16 cellular contexts compared by ENCODE assay signal in the genomic region with DNA sequence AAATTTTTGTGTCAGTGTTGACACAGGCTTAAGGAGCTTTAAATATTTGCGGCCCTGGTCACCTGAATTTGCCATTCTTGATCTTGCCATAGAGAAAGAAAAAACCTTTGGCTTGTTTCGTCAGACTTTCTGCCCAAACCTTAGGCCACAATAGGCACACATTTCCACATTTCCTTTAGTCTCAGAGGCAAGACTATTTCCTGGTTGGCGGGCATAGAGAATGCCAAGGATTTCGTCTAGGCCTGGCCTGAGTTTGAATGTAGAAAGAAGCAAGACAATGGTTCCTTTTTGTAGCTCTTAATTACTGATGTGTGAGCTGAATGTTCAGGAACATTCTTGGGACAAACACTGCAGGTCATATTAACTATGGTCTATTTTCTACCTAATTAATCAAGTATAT.
DNase-seq lines count a peak whose midpoint lies in the region; ATAC-seq and TF ChIP-seq lines count a peak whose summit lies in the region.
"Had no signal": no experiment of that assay in that cellular context is flagged by ENCODE, and none has a peak within 500 bp of the region (broad histone marks: within the 10 kb centered on the region; RNA-seq: fewer than 3 reads in every experiment).

No MANE protein-coding gene starts in this region.

- H3K27ac ChIP-seq in esophagus muscularis mucosa (replicated peaks in 1 of 4) (no peak overlapping the region), trophoblast cell (ENCODE audit: low read depth, low read length) (no peak overlapping the region), uterus (no peak overlapping the region), upper lobe of left lung (no peak overlapping the region)
- H3K27ac ChIP-seq: A549, BLaER1 had no signal

- intact Hi-C loops in esophagus muscularis mucosa (cut with DNase I) (no loop called here), uterus (cut with DNase I; ENCODE audit: low total_unique reads) (no loop called here)

- H3K79me1 ChIP-seq in trophoblast cell (ENCODE audit: low read length): no peaks in the 10 kb centered on the region

- no peaks in the 10 kb centered on the region for H3K9me3 ChIP-seq in esophagus muscularis mucosa
- H3K9me3 ChIP-seq in trophoblast cell (ENCODE audit: insufficient read depth, low read depth, low read length): no peaks in the 10 kb centered on the region
- H3K9me3 ChIP-seq in uterus: no peaks in the 10 kb centered on the region
- no peaks in the 10 kb centered on the region for H3K9me3 ChIP-seq in upper lobe of left lung
- H3K9me3 ChIP-seq: A549, BLaER1, Caco-2 had no signal

- DNase-seq in GF-D8 (lab: John Stamatoyannopoulos, UW): peak; percentile 71
- peak; percentile 12 for DNase-seq in MV-4-11 (lab: John Stamatoyannopoulos, UW)
- DNase-seq in esophagus muscularis mucosa (ENCODE audit: extremely low spot score): peak; percentile 45
- peak; percentile 5 to 63 for DNase-seq in trophoblast cell
- no peak for DNase-seq in uterus
- no peak for DNase-seq in upper lobe of left lung
- DNase-seq: CD8-positive, alpha-beta memory T cell; DND-41; GDM1; HCEC 1CT; HFFc6 had no signal

- H3K4ac ChIP-seq in trophoblast cell (ENCODE audit: low read depth, low read length): no peak overlapping the region

- H2BK12ac ChIP-seq in trophoblast cell (ENCODE audit: low read length): no peak overlapping the region

- WGBS in esophagus muscularis mucosa: 77% methylated on average over 4 of the region's 4 CpGs
- WGBS in trophoblast cell (ENCODE audit: extremely low coverage, insufficient coverage, insufficient read length): no CpG with 5 or more reads among the region's 4 CpGs
- WGBS in upper lobe of left lung, 2 donors: 77 to 82% methylated on average over 4 of the region's 4 CpGs

- H3K36me3 ChIP-seq in esophagus muscularis mucosa (no peaks in the 10 kb centered on the region), trophoblast cell (ENCODE audit: control insufficient read depth in 1 of 2, insufficient read depth in 2 of 2, low read length in 2 of 2) (no peaks in the 10 kb centered on the region), uterus (no peaks in the 10 kb centered on the region), upper lobe of left lung (no peaks in the 10 kb centered on the region)
- H3K36me3 ChIP-seq: BLaER1 had no signal

- no peak overlapping the region for H2BK120ac ChIP-seq in trophoblast cell (ENCODE audit: insufficient read depth, low read length, poor library complexity)

- H3K14ac ChIP-seq in trophoblast cell (ENCODE audit: low read length): no peak overlapping the region

- no peak overlapping the region for H3K18ac ChIP-seq in trophoblast cell (ENCODE audit: low read length)

- TF ChIP-seq EP300 in esophagus muscularis mucosa (IDR thresholded peaks at IDR 0.05) (no peak), upper lobe of left lung (IDR thresholded peaks at IDR 0.05) (no peak)

- H3K4me3 ChIP-seq in esophagus muscularis mucosa: no peak overlapping the region
- H3K4me3 ChIP-seq in trophoblast cell (ENCODE audit: low read depth, low read length): no peak overlapping the region
- no peak overlapping the region for H3K4me3 ChIP-seq in uterus
- H3K4me3 ChIP-seq in upper lobe of left lung: no peak overlapping the region
- H3K4me3 ChIP-seq: A549, BLaER1 had no signal

- H3K79me2 ChIP-seq in trophoblast cell (ENCODE audit: control insufficient read depth, insufficient read depth, low read length, poor library complexity): no peaks in the 10 kb centered on the region

- no peak overlapping the region for H2AK5ac ChIP-seq in trophoblast cell (ENCODE audit: low read length)

- H3K4me1 ChIP-seq in esophagus muscularis mucosa (no peaks in the 10 kb centered on the region), trophoblast cell (ENCODE audit: control insufficient read depth in 1 of 2, insufficient read depth in 2 of 2, low read length in 2 of 2) (peaks cover 0 to 3% of the 10 kb centered on the region in 2 experiments), uterus (no peaks in the 10 kb centered on the region), upper lobe of left lung (no peaks in the 10 kb centered on the region)
- H3K4me1 ChIP-seq: A549, BLaER1, Caco-2 had no signal

- no peaks in the 10 kb centered on the region for H3K27me3 ChIP-seq in esophagus muscularis mucosa
- no peaks in the 10 kb centered on the region for H3K27me3 ChIP-seq in trophoblast cell (ENCODE audit: insufficient read depth, low read length)
- H3K27me3 ChIP-seq in uterus: no peaks in the 10 kb centered on the region
- no peaks in the 10 kb centered on the region for H3K27me3 ChIP-seq in upper lobe of left lung
- H3K27me3 ChIP-seq: BLaER1 had no signal

- H3K4me2 ChIP-seq in trophoblast cell (ENCODE audit: low read length): no peak overlapping the region
- H3K4me2 ChIP-seq: A549, BLaER1 had no signal

- TF ChIP-seq POLR2A in esophagus muscularis mucosa (IDR thresholded peaks at IDR 0.05; ENCODE audit: low read depth) (no peak), uterus (IDR thresholded peaks at IDR 0.05) (no peak), upper lobe of left lung (IDR thresholded peaks at IDR 0.05) (no peak)

- no peak overlapping the region for H2AFZ ChIP-seq in trophoblast cell (ENCODE audit: insufficient read depth, low read length, poor library complexity)

- H4K8ac ChIP-seq in trophoblast cell (ENCODE audit: low read depth, low read length): no peak overlapping the region

- no peak overlapping the region for H3K23ac ChIP-seq in trophoblast cell (ENCODE audit: low read length)

- no peak for ATAC-seq in HG03469 (IDR thresholded peaks at IDR 0.05; ENCODE audit: unreplicated experiment)
- ATAC-seq in upper lobe of left lung (ENCODE audit: low FRiP score in 2 of 2): no peak
- ATAC-seq in GM21576 (IDR thresholded peaks at IDR 0.05; ENCODE audit: unreplicated experiment): no peak
- ATAC-seq: A549 had no signal

- TF ChIP-seq CTCF in esophagus muscularis mucosa (IDR thresholded peaks at IDR 0.05) (no peak), uterus (IDR thresholded peaks at IDR 0.05) (no peak), upper lobe of left lung (IDR thresholded peaks at IDR 0.05) (no peak)

- H2BK5ac ChIP-seq in trophoblast cell (ENCODE audit: low read depth, low read length, poor library complexity): no peak overlapping the region

- no peak overlapping the region for H4K12ac ChIP-seq in trophoblast cell (ENCODE audit: low read depth, low read length)

- H4K91ac ChIP-seq in trophoblast cell (ENCODE audit: low read depth, low read length): no peak overlapping the region

- H3K9ac ChIP-seq in trophoblast cell (ENCODE audit: low read length): no peak overlapping the region
- H3K9ac ChIP-seq: BLaER1 had no signal

Comparison
In these comparisons a context has a peak if more than half of its experiments do, and no peak if none do; other contexts are left out.
1. DNase-seq: peak in GF-D8 (single experiment), MV-4-11 (single experiment), esophagus muscularis mucosa (single experiment) and trophoblast cell (2 of 2); none in uterus (0 of 2) and upper lobe of left lung (0 of 2).